ENCODE assay signal across 26 cellular contexts in the genomic region with DNA sequence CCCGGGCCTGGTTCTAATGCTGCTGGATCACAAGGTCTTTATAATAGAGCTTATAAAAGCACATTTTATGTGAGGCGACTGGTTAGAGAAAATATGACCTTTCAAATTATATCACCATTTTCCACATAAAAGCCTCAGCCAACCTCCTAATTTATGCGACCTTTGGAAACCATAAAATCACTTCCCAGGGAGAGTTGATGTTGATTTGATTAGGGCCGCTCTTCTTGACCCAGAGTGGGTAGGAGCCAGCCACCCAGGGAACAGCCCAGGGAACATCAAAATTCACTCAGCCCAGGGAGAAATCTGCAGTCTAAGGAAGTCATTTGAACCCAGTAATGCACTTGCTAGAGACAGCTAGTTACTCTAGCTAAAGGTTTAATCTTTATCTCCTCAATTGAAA.
"Had no signal": no experiment of that assay in that cellular context is flagged by ENCODE, and none has a peak within 500 bp of the region (broad histone marks: within the 10 kb centered on the region; RNA-seq: fewer than 3 reads in every experiment).

No MANE protein-coding gene starts in this region.

- DNase-seq: activated CD4-positive, alpha-beta T cell treated with anti-CD3 and anti-CD28 coated beads for 36 hours; activated CD4-positive, alpha-beta T cell treated with anti-CD3 and anti-CD28 coated beads, Interleukin-2, amount 10 ng/mL, durations not matched to agents 7 days and 5 days; activated CD4-positive, alpha-beta T cell treated with anti-CD3 and anti-CD28 coated beads, Interleukin-2, amount 50 U/mL, for 48 hours; activated CD8-positive, alpha-beta T cell treated with anti-CD3 and anti-CD28 coated beads, Interleukin-2, amount 10 ng/mL, durations not matched to agents 7 days and 5 days; activated gamma-delta T cell; activated naive CD4-positive, alpha-beta T cell treated with Interleukin-2 at 50 U/mL for 16 hours; activated naive CD8-positive, alpha-beta T cell treated with anti-CD3 and anti-CD28 coated beads, Interleukin-2, amount 10 ng/mL, durations not matched to agents 7 days and 5 days; activated T-cell treated with anti-CD3 and anti-CD28 coated beads, Interleukin-2, amount 50 U/mL, for 24 hours; amygdala; Karpas-422; KBM-7; MV-4-11; NCI-H1092; NCI-H1436 treated with DMSO at 0.1 percent for 48 hours; NCI-H1694 treated with DMSO at 0.1 percent for 48 hours; NCI-H2029; NCI-H345; NCI-H524 treated with DMSO at 0.1 percent for 48 hours; SHP77; SJCRH30; SK-N-SH had no signal

- H3K9me3 ChIP-seq: SJCRH30, SK-N-SH had no signal

- H3K4me2 ChIP-seq: SK-N-SH had no signal

- H3K4me3 ChIP-seq: ascending aorta, cardiac muscle cell, SJCRH30 had no signal

- H3K9me2 ChIP-seq: SK-N-SH had no signal

- H3K36me3 ChIP-seq: ascending aorta, cardiac muscle cell, SJCRH30 had no signal

- ATAC-seq: activated CD4-positive, alpha-beta T cell treated with anti-CD3 and anti-CD28 coated beads for 36 hours; activated CD4-positive, CD25-positive, alpha-beta regulatory T cell treated with anti-CD3 and anti-CD28 coated beads, Interleukin-2, amount 50 U/mL, for 24 hours; activated CD8-positive, alpha-beta T cell treated with anti-CD3 and anti-CD28 coated beads, Interleukin-2, amount 10 ng/mL, durations not matched to agents 7 days and 5 days; Panc1; WTC11 had no signal

- H3K27ac ChIP-seq: ascending aorta, cardiac muscle cell, SJCRH30 had no signal

- H3K4me1 ChIP-seq: SJCRH30 had no signal

- H3K27me3 ChIP-seq: ascending aorta, cardiac muscle cell, SJCRH30 had no signal
